In genomic region chr7:712601-713457, GRCh38 we compare ENCODE assay signal across 10 cellular contexts. TPM values are rescaled to one million over a fixed set of nuclear protein-coding genes. Genes with fewer than 3 reads are reported as not detected.
DNase-seq lines count a peak whose midpoint lies in the region; ATAC-seq and TF ChIP-seq lines count a peak whose summit lies in the region.
"Had no signal": no experiment of that assay in that cellular context is flagged by ENCODE, and none has a peak within 500 bp of the region (broad histone marks: within the 10 kb centered on the region; RNA-seq: fewer than 3 reads in every experiment).

No MANE protein-coding gene starts in this region.

- H3K27ac ChIP-seq in iPS-18a (ENCODE audit: low read length) (no peak overlapping the region), smooth muscle cell (ENCODE audit: low read depth) (no peak overlapping the region), WERI-Rb-1 (no peak overlapping the region)
- H3K27ac ChIP-seq: A549 had no signal

- H3K27me3 Mint-ChIP-seq in T-helper 1 cell treated with Interleukin-12 subunit alpha and Interleukin-12 subunit beta and Interleukin-4 antibody, amounts not matched to agents 30 μg/mL and 1 μg/mL, for 36 hours (ENCODE audit: low read depth) = peaks cover 10% of the 10 kb centered on the region
- peaks cover 4% of the 10 kb centered on the region for H3K27me3 Mint-ChIP-seq in activated T-helper 1 cell treated with anti-CD3 and anti-CD28 coated beads, Interleukin-12 subunit alpha, Interleukin-12 subunit beta, Interleukin-2, Interleukin-4 antibody, amounts not matched to agents 30 ng/mL and 10 ng/mL and 1 ng/mL, durations not matched to agents 14 hours and 24 hours and 36 hours (ENCODE audit: insufficient read depth)

- no peak for DNase-seq in T-helper 1 cell
- no peak for DNase-seq in activated T-helper 1 cell treated with anti-CD3 and anti-CD28 coated beads, Interleukin-12 subunit alpha, Interleukin-12 subunit beta, Interleukin-2, Interleukin-4 antibody, amounts not matched to agents 30 ng/mL and 10 ng/mL and 1 ng/mL, durations not matched to agents 14 hours and 24 hours and 36 hours (ENCODE audit: low spot score)
- DNase-seq in smooth muscle cell (lab: John Stamatoyannopoulos, UW; ENCODE audit: unreplicated experiment) = no peak
- DNase-seq in NCI-H82 (lab: John Stamatoyannopoulos, UW) = no peak
- no peak for DNase-seq in WERI-Rb-1
- DNase-seq: cerebellar nuclear complex had no signal

- intact Hi-C loops in activated T-helper 1 cell treated with anti-CD3 and anti-CD28 coated beads, Interleukin-12 subunit alpha, Interleukin-12 subunit beta, Interleukin-2, Interleukin-4 antibody, amounts not matched to agents 30 ng/mL and 10 ng/mL and 1 ng/mL, durations not matched to agents 14 hours and 24 hours and 36 hours (cut with micrococcal nuclease) = no loop called here

- H3K27me3 ChIP-seq in iPS-18a (ENCODE audit: control insufficient read depth, insufficient read depth, low read length) = no peaks in the 10 kb centered on the region
- H3K27me3 ChIP-seq in smooth muscle cell (ENCODE audit: low read depth) = no peaks in the 10 kb centered on the region
- H3K27me3 ChIP-seq in WERI-Rb-1 (ENCODE audit: insufficient read depth, low read depth, severe bottlenecking) = no peaks in the 10 kb centered on the region

- H3F3A ChIP-seq in smooth muscle cell (ENCODE audit: low read depth) = no peaks in the 10 kb centered on the region

- no peaks in the 10 kb centered on the region for H3K36me3 ChIP-seq in iPS-18a (ENCODE audit: control insufficient read depth, low read depth, low read length)
- H3K36me3 ChIP-seq in smooth muscle cell (ENCODE audit: low read depth) = no peaks in the 10 kb centered on the region
- H3K36me3 ChIP-seq in WERI-Rb-1 = no peaks in the 10 kb centered on the region; the same call in 1 of the 2 replicates

- H3K4me3 ChIP-seq in iPS-18a (ENCODE audit: low read length) = peak overlapping the region; percentile 39
- peak overlapping the region; percentile 16 for H3K4me3 ChIP-seq in smooth muscle cell
- H3K4me3 ChIP-seq in WERI-Rb-1 (ENCODE audit: low read depth, low read length) = no peak overlapping the region
- H3K4me3 ChIP-seq: A549 had no signal

- H3K4me1 ChIP-seq in iPS-18a (ENCODE audit: control insufficient read depth, low read depth, low read length) (peaks cover 2% of the 10 kb centered on the region), smooth muscle cell (ENCODE audit: low read depth) (no peaks in the 10 kb centered on the region)
- H3K4me1 ChIP-seq: A549 had no signal

- H3K4me1 Mint-ChIP-seq in T-helper 1 cell treated with Interleukin-12 subunit alpha and Interleukin-12 subunit beta and Interleukin-4 antibody, amounts not matched to agents 30 μg/mL and 1 μg/mL, for 36 hours (ENCODE audit: low read depth) = peaks cover 5% of the 10 kb centered on the region
- H3K4me1 Mint-ChIP-seq in activated T-helper 1 cell treated with anti-CD3 and anti-CD28 coated beads, Interleukin-12 subunit alpha, Interleukin-12 subunit beta, Interleukin-2, Interleukin-4 antibody, amounts not matched to agents 30 ng/mL and 10 ng/mL and 1 ng/mL, durations not matched to agents 14 hours and 24 hours and 36 hours (ENCODE audit: low read depth) = peaks cover 8% of the 10 kb centered on the region

- H3K9me3 ChIP-seq in iPS-18a (ENCODE audit: control insufficient read depth, low read depth, low read length) = no peaks in the 10 kb centered on the region
- no peaks in the 10 kb centered on the region for H3K9me3 ChIP-seq in smooth muscle cell (replicated peaks; ENCODE audit: low read depth)
- no peaks in the 10 kb centered on the region for H3K9me3 ChIP-seq in WERI-Rb-1 (ENCODE audit: severe bottlenecking)
- H3K9me3 ChIP-seq: A549 had no signal

- peak overlapping the region; percentile 67 for H3K4me2 ChIP-seq in smooth muscle cell
- H3K4me2 ChIP-seq: A549 had no signal

- no peak for TF ChIP-seq CTCF in smooth muscle cell (IDR thresholded peaks at IDR 0.05; ENCODE audit: borderline replicate concordance, insufficient read depth, poor library complexity, severe bottlenecking)
- TF ChIP-seq CTCF in WERI-Rb-1 (IDR thresholded peaks at IDR 0.05; ENCODE audit: low read depth, low read length) = no peak

- no peaks in the 10 kb centered on the region for H3K79me2 ChIP-seq in smooth muscle cell (ENCODE audit: low read depth)

- no peak for ATAC-seq in GM19324 (IDR thresholded peaks at IDR 0.05; ENCODE audit: low FRiP score, unreplicated experiment)

- H3K9ac ChIP-seq in iPS-18a (ENCODE audit: low read length) (no peak overlapping the region), smooth muscle cell (ENCODE audit: low read depth) (no peak overlapping the region)

- H3K36me3 Mint-ChIP-seq in T-helper 1 cell treated with Interleukin-12 subunit alpha and Interleukin-12 subunit beta and Interleukin-4 antibody, amounts not matched to agents 30 μg/mL and 1 μg/mL, for 36 hours (ENCODE audit: low read depth) = peaks cover 7% of the 10 kb centered on the region
- H3K36me3 Mint-ChIP-seq in activated T-helper 1 cell treated with anti-CD3 and anti-CD28 coated beads, Interleukin-12 subunit alpha, Interleukin-12 subunit beta, Interleukin-2, Interleukin-4 antibody, amounts not matched to agents 30 ng/mL and 10 ng/mL and 1 ng/mL, durations not matched to agents 14 hours and 24 hours and 36 hours (ENCODE audit: low read depth) = peaks cover 12% of the 10 kb centered on the region

- WGBS in smooth muscle cell (ENCODE audit: low lambda C conversion rate) = 47% methylated on average over 24 of the region's 44 CpGs

- H3K9me3 Mint-ChIP-seq in T-helper 1 cell treated with Interleukin-12 subunit alpha and Interleukin-12 subunit beta and Interleukin-4 antibody, amounts not matched to agents 30 μg/mL and 1 μg/mL, for 36 hours = no peaks in the 10 kb centered on the region
- H3K9me3 Mint-ChIP-seq in activated T-helper 1 cell treated with anti-CD3 and anti-CD28 coated beads, Interleukin-12 subunit alpha, Interleukin-12 subunit beta, Interleukin-2, Interleukin-4 antibody, amounts not matched to agents 30 ng/mL and 10 ng/mL and 1 ng/mL, durations not matched to agents 14 hours and 24 hours and 36 hours = no peaks in the 10 kb centered on the region

- H3K4me3 Mint-ChIP-seq in T-helper 1 cell treated with Interleukin-12 subunit alpha and Interleukin-12 subunit beta and Interleukin-4 antibody, amounts not matched to agents 30 μg/mL and 1 μg/mL, for 36 hours = peak overlapping the region; percentile 54
- peak overlapping the region; percentile 60 for H3K4me3 Mint-ChIP-seq in activated T-helper 1 cell treated with anti-CD3 and anti-CD28 coated beads, Interleukin-12 subunit alpha, Interleukin-12 subunit beta, Interleukin-2, Interleukin-4 antibody, amounts not matched to agents 30 ng/mL and 10 ng/mL and 1 ng/mL, durations not matched to agents 14 hours and 24 hours and 36 hours

- H4K20me1 ChIP-seq in smooth muscle cell (ENCODE audit: low read depth) = no peaks in the 10 kb centered on the region

- H3K27ac Mint-ChIP-seq in T-helper 1 cell treated with Interleukin-12 subunit alpha and Interleukin-12 subunit beta and Interleukin-4 antibody, amounts not matched to agents 30 μg/mL and 1 μg/mL, for 36 hours = peak overlapping the region; percentile 59
- no peak overlapping the region for H3K27ac Mint-ChIP-seq in activated T-helper 1 cell treated with anti-CD3 and anti-CD28 coated beads, Interleukin-12 subunit alpha, Interleukin-12 subunit beta, Interleukin-2, Interleukin-4 antibody, amounts not matched to agents 30 ng/mL and 10 ng/mL and 1 ng/mL, durations not matched to agents 14 hours and 24 hours and 36 hours

- no peak overlapping the region for H2AFZ ChIP-seq in smooth muscle cell (ENCODE audit: low read depth)

RNA-seq across cellular contexts. Expression of gene DNAAF5, which starts 13.7 kb away (rescaled TPM):
- 42.7 and 52.4 TPM in 2 replicates for total RNA-seq in activated T-helper 1 cell treated with anti-CD3 and anti-CD28 coated beads, Interleukin-12 subunit alpha, Interleukin-12 subunit beta, Interleukin-2, Interleukin-4 antibody, amounts not matched to agents 30 ng/mL and 10 ng/mL and 1 ng/mL, durations not matched to agents 14 hours and 24 hours and 36 hours
- total RNA-seq in smooth muscle cell = 9.9 and 17.0 TPM in 2 replicates
- polyA plus RNA-seq in smooth muscle cell = 13.4 and 13.9 TPM in 2 replicates

RNA-seq across cellular contexts. Expression of gene PRKAR1B, which starts 14.3 kb away (rescaled TPM):
- total RNA-seq in activated T-helper 1 cell treated with anti-CD3 and anti-CD28 coated beads, Interleukin-12 subunit alpha, Interleukin-12 subunit beta, Interleukin-2, Interleukin-4 antibody, amounts not matched to agents 30 ng/mL and 10 ng/mL and 1 ng/mL, durations not matched to agents 14 hours and 24 hours and 36 hours = 37.0 and 37.8 TPM in 2 replicates
- 5.3 and 6.7 TPM in 2 replicates for total RNA-seq in smooth muscle cell
- 9.6 and 10.1 TPM in 2 replicates for polyA plus RNA-seq in smooth muscle cell
